ENCODE assay signal across 1 cellular context in the genomic region with DNA sequence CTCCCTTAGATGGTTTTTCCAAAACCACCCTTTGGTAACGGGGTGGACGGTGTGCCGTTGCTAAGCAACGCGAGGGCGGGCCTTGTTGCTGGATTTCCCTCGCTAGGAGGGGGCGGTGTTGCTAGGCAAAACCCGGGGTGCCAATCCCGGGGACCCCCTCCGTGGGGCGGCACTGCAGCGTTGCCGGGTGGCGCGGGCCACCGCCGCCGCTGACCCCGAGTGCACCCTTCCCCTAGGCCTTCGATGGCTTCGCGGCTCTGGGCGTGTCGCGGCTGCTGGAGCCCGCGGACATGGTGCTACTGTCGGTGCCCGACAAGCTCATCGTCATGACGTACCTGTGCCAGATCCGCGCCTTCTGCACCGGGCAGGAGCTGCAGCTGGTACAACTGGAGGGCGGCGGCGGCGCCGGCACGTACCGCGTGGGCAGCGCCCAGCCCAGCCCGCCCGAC.
TF ChIP-seq lines count a peak whose summit lies in the region.

No MANE protein-coding gene starts in this region.

TF ChIP-seq in K562, 482 proteins besides CTCF, POLR2A, EP300 and RAD21:
- TF ChIP-seq MCM3 (IDR thresholded peaks at IDR 0.05) (no peak), RFX1 (IDR thresholded peaks at IDR 0.05) (peak; percentile 82), ETV1 (tag; conservative IDR thresholded peaks at IDR 0.05; ENCODE audit: low read depth) (no peak), ZNF124 (CRISPR knock-in tag; IDR thresholded peaks at IDR 0.05) (no peak), POLR2G (IDR thresholded peaks at IDR 0.05; ENCODE audit: low read depth, low read length) (peak; percentile 48; the same call in 1 of the 2 replicates), EGR1 (conservative IDR thresholded peaks at IDR 0.05) (0 out of 2 replicates have a peak, but pooled peaks have one; percentile 10)
- TF ChIP-seq, protein P1, sequence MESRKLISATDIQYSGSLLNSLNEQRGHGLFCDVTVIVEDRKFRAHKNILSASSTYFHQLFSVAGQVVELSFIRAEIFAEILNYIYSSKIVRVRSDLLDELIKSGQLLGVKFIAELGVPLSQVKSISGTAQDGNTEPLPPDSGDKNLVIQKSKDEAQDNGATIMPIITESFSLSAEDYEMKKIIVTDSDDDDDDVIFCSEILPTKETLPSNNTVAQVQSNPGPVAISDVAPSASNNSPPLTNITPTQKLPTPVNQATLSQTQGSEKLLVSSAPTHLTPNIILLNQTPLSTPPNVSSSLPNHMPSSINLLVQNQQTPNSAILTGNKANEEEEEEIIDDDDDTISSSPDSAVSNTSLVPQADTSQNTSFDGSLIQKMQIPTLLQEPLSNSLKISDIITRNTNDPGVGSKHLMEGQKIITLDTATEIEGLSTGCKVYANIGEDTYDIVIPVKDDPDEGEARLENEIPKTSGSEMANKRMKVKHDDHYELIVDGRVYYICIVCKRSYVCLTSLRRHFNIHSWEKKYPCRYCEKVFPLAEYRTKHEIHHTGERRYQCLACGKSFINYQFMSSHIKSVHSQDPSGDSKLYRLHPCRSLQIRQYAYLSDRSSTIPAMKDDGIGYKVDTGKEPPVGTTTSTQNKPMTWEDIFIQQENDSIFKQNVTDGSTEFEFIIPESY (CRISPR knock-in tag; IDR thresholded peaks at IDR 0.05): peak; percentile 96
- TF ChIP-seq, protein P2, sequence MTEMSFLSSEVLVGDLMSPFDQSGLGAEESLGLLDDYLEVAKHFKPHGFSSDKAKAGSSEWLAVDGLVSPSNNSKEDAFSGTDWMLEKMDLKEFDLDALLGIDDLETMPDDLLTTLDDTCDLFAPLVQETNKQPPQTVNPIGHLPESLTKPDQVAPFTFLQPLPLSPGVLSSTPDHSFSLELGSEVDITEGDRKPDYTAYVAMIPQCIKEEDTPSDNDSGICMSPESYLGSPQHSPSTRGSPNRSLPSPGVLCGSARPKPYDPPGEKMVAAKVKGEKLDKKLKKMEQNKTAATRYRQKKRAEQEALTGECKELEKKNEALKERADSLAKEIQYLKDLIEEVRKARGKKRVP (CRISPR knock-in tag; IDR thresholded peaks at IDR 0.05): no peak
- TF ChIP-seq, protein P3, sequence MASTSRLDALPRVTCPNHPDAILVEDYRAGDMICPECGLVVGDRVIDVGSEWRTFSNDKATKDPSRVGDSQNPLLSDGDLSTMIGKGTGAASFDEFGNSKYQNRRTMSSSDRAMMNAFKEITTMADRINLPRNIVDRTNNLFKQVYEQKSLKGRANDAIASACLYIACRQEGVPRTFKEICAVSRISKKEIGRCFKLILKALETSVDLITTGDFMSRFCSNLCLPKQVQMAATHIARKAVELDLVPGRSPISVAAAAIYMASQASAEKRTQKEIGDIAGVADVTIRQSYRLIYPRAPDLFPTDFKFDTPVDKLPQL (IDR thresholded peaks at IDR 0.05; ENCODE audit: extremely low read depth, insufficient read length): no peak
- TF ChIP-seq, protein P4, sequence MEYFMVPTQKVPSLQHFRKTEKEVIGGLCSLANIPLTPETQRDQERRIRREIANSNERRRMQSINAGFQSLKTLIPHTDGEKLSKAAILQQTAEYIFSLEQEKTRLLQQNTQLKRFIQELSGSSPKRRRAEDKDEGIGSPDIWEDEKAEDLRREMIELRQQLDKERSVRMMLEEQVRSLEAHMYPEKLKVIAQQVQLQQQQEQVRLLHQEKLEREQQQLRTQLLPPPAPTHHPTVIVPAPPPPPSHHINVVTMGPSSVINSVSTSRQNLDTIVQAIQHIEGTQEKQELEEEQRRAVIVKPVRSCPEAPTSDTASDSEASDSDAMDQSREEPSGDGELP (CRISPR knock-in tag; IDR thresholded peaks at IDR 0.05; ENCODE audit: borderline replicate concordance): no peak
- TF ChIP-seq, protein P5, sequence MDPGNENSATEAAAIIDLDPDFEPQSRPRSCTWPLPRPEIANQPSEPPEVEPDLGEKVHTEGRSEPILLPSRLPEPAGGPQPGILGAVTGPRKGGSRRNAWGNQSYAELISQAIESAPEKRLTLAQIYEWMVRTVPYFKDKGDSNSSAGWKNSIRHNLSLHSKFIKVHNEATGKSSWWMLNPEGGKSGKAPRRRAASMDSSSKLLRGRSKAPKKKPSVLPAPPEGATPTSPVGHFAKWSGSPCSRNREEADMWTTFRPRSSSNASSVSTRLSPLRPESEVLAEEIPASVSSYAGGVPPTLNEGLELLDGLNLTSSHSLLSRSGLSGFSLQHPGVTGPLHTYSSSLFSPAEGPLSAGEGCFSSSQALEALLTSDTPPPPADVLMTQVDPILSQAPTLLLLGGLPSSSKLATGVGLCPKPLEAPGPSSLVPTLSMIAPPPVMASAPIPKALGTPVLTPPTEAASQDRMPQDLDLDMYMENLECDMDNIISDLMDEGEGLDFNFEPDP (CRISPR knock-in tag; IDR thresholded peaks at IDR 0.05): no peak
TF ChIP-seq in K562: peak in this region for 4.
